ENCODE assay signal across 9 cellular contexts in genomic region chr6:47574789-47575188, GRCh38.
"Had no signal": no experiment of that assay in that cellular context is flagged by ENCODE, and none has a peak within 500 bp of the region (broad histone marks: within the 10 kb centered on the region; RNA-seq: fewer than 3 reads in every experiment).

No MANE protein-coding gene starts in this region.

- FAIRE-seq: HTR-8/SVneo had no signal

- H3K4me3 ChIP-seq: GM23248 had no signal

- H3K4me3 Mint-ChIP-seq: H9, HFFc6 had no signal

- H2AFZ ChIP-seq: GM23248 had no signal

- H3K9me3 Mint-ChIP-seq: H9, HFFc6 had no signal

- H3K4me2 ChIP-seq: KMS-11 had no signal

- DNase-seq: GM23248, GOT3, H9, HCEC 1CT, HFFc6, IMR-90, KBM-7 had no signal

- H3K9ac ChIP-seq: GM23248, KMS-11 had no signal

- H3K27ac ChIP-seq: GM23248, KMS-11 had no signal

- H3K27ac Mint-ChIP-seq: H9, HFFc6 had no signal
